In the genomic region with DNA sequence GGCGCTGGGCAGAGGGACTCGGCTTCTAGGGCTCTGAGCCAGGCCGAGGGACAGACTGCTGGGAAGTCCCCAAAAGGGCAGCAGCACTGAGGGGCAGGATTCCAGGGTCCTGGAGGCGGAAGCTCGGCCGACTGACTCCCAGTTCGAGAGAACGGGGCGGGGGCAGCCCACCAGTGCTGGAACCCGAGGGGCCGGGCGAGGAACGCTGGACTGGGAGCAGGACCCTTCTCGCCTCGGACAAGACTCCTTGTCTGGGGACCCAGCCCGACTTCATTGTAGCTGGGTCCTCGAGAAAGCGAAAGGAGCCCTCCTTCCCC, we compare ENCODE assay signal across 1 cellular context.
TF ChIP-seq lines count a peak whose summit lies in the region.

No MANE protein-coding gene starts in this region.

TF ChIP-seq in neural cell, 6 proteins besides CTCF, POLR2A, EP300 and RAD21 (continued from another document):
- TF ChIP-seq, protein P1, sequence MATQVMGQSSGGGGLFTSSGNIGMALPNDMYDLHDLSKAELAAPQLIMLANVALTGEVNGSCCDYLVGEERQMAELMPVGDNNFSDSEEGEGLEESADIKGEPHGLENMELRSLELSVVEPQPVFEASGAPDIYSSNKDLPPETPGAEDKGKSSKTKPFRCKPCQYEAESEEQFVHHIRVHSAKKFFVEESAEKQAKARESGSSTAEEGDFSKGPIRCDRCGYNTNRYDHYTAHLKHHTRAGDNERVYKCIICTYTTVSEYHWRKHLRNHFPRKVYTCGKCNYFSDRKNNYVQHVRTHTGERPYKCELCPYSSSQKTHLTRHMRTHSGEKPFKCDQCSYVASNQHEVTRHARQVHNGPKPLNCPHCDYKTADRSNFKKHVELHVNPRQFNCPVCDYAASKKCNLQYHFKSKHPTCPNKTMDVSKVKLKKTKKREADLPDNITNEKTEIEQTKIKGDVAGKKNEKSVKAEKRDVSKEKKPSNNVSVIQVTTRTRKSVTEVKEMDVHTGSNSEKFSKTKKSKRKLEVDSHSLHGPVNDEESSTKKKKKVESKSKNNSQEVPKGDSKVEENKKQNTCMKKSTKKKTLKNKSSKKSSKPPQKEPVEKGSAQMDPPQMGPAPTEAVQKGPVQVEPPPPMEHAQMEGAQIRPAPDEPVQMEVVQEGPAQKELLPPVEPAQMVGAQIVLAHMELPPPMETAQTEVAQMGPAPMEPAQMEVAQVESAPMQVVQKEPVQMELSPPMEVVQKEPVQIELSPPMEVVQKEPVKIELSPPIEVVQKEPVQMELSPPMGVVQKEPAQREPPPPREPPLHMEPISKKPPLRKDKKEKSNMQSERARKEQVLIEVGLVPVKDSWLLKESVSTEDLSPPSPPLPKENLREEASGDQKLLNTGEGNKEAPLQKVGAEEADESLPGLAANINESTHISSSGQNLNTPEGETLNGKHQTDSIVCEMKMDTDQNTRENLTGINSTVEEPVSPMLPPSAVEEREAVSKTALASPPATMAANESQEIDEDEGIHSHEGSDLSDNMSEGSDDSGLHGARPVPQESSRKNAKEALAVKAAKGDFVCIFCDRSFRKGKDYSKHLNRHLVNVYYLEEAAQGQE (IDR thresholded peaks at IDR 0.05; ENCODE audit: borderline replicate concordance): no peak
- TF ChIP-seq MXI1 (conservative IDR thresholded peaks at IDR 0.05; ENCODE audit: poor library complexity, severe bottlenecking): no peak
TF ChIP-seq in neural cell: peak in this region for 0.
